21 cellular contexts compared by ENCODE assay signal in genomic region chr9:80875947-80876346, GRCh38.
A peak's percentile ranks its signal among the peaks of the same experiment; 100 is the strongest.
DNase-seq lines count a peak whose midpoint lies in the region; ATAC-seq, FAIRE-seq and TF ChIP-seq lines count a peak whose summit lies in the region.
"Had no signal": no experiment of that assay in that cellular context is flagged by ENCODE, and none has a peak within 500 bp of the region (broad histone marks: within the 10 kb centered on the region; RNA-seq: fewer than 3 reads in every experiment).

No MANE protein-coding gene starts in this region.

- H3K79me1 ChIP-seq in IMR-90 (ENCODE audit: low read depth in 1 of 2, low read length in 2 of 2), result no peaks in the 10 kb centered on the region
- H3K79me1 ChIP-seq in mesenchymal stem cell (replicated peaks; ENCODE audit: low read length, poor library complexity, severe bottlenecking), result no peaks in the 10 kb centered on the region

- H3K9me3 ChIP-seq in IMR-90 (ENCODE audit: control insufficient read depth, insufficient read depth, low read length) (no peaks in the 10 kb centered on the region), mesenchymal stem cell (ENCODE audit: control insufficient read depth, low read length) (no peaks in the 10 kb centered on the region), Caco-2 (no peaks in the 10 kb centered on the region)
- H3K9me3 ChIP-seq: BE2C had no signal

- no peaks in the 10 kb centered on the region for H3K9me1 ChIP-seq in IMR-90 (ENCODE audit: insufficient read depth, low read length)

- in situ Hi-C loops in IMR-90 (cut with MboI; ENCODE audit: low sequenced_read_pairs), result no loop called here

- H3K36me3 Mint-ChIP-seq in Caco-2 (ENCODE audit: insufficient read depth, unreplicated experiment), result no peaks in the 10 kb centered on the region
- H3K36me3 Mint-ChIP-seq: CD4-positive, CD25-positive, alpha-beta regulatory T cell; CD8-positive, alpha-beta memory T cell had no signal

- H3K4me1 Mint-ChIP-seq in Caco-2 (ENCODE audit: low read depth, unreplicated experiment), result no peaks in the 10 kb centered on the region
- H3K4me1 Mint-ChIP-seq: CD4-positive, CD25-positive, alpha-beta regulatory T cell; CD8-positive, alpha-beta memory T cell had no signal

- H3K4me1 ChIP-seq in IMR-90 (ENCODE audit: control insufficient read depth, insufficient read depth, low read length) (no peaks in the 10 kb centered on the region; the same call in 1 of the 2 replicates), mesenchymal stem cell (ENCODE audit: control insufficient read depth, insufficient read depth, low read depth, low read length) (no peaks in the 10 kb centered on the region), Caco-2 (no peaks in the 10 kb centered on the region)

- H4K5ac ChIP-seq in IMR-90 (ENCODE audit: low read depth, low read length), result no peak overlapping the region

- H3K36me3 ChIP-seq in IMR-90 (ENCODE audit: control insufficient read depth, insufficient read depth, low read length) (no peaks in the 10 kb centered on the region), bronchial epithelial cell (ENCODE audit: control insufficient read depth, insufficient read depth, low read length) (no peaks in the 10 kb centered on the region), mesenchymal stem cell (ENCODE audit: control insufficient read depth in 1 of 2, insufficient read depth in 2 of 2, low read depth in 1 of 2, low read length in 2 of 2) (no peaks in the 10 kb centered on the region), Caco-2 (ENCODE audit: control insufficient read depth, insufficient read depth, low read length) (no peaks in the 10 kb centered on the region)
- H3K36me3 ChIP-seq: BE2C had no signal

- no peaks in the 10 kb centered on the region for H4K20me1 ChIP-seq in IMR-90 (ENCODE audit: insufficient read depth, low read length)

- H2BK5ac ChIP-seq in IMR-90 (ENCODE audit: low read depth, low read length, poor library complexity, severe bottlenecking), result no peak overlapping the region
- H2BK5ac ChIP-seq in mesenchymal stem cell (ENCODE audit: low read depth, low read length, poor library complexity, severe bottlenecking), result no peak overlapping the region

- no peak overlapping the region for H3K9ac ChIP-seq in IMR-90 (ENCODE audit: low read depth, low read length)
- no peak overlapping the region for H3K9ac ChIP-seq in mesenchymal stem cell (ENCODE audit: low read length)
- H3K9ac ChIP-seq: KMS-11 had no signal

- no peak for TF ChIP-seq POLR2A in IMR-90 (IDR thresholded peaks at IDR 0.05; ENCODE audit: low read depth, low read length)

- no peak overlapping the region for H3K27ac ChIP-seq in IMR-90 (ENCODE audit: insufficient read depth, low read length)
- no peak overlapping the region for H3K27ac ChIP-seq in mesenchymal stem cell (ENCODE audit: low read length, poor library complexity, severe bottlenecking)
- H3K27ac ChIP-seq: KMS-11 had no signal

- no peak overlapping the region for H3K56ac ChIP-seq in IMR-90 (ENCODE audit: extremely low read depth, insufficient read depth, low read length)

- no peak overlapping the region for H3K4me3 ChIP-seq in IMR-90 (ENCODE audit: insufficient read depth, low read depth, low read length)
- no peak overlapping the region for H3K4me3 ChIP-seq in bronchial epithelial cell (ENCODE audit: low read depth, low read length)
- H3K4me3 ChIP-seq in mesenchymal stem cell (ENCODE audit: insufficient read depth in 1 of 2, low read depth in 1 of 2, low read length in 2 of 2), result no peak overlapping the region
- H3K4me3 ChIP-seq in Caco-2 (ENCODE audit: low read depth, low read length), result no peak overlapping the region

- intact Hi-C loops in IMR-90 (cut with micrococcal nuclease), result no loop called here
- intact Hi-C loops in Caco-2 (cut with micrococcal nuclease; ENCODE audit: unreplicated experiment), result loop anchor here (10.0 kb wide), 2 partner anchors 569 to 909 kb away; no protein-coding TSS in a partner anchor

- CTCF ChIA-PET in IMR-90 (lab: Yijun Ruan, JAX), result no interaction called here
- CTCF ChIA-PET in Caco-2 (lab: Charles Lee), result no interaction called here

- no peak overlapping the region for H4K91ac ChIP-seq in IMR-90 (ENCODE audit: insufficient read depth, low read depth, low read length)
- no peak overlapping the region for H4K91ac ChIP-seq in mesenchymal stem cell (ENCODE audit: low read length)

- H2BK15ac ChIP-seq in IMR-90 (ENCODE audit: low read depth, low read length) (peak overlapping the region; percentile 55; the same call in 1 of the 3 replicates), mesenchymal stem cell (ENCODE audit: low read depth, poor library complexity, severe bottlenecking) (no peak overlapping the region)

- no peak overlapping the region for H3K27ac Mint-ChIP-seq in Caco-2 (ENCODE audit: unreplicated experiment)
- H3K27ac Mint-ChIP-seq: CD4-positive, CD25-positive, alpha-beta regulatory T cell; CD8-positive, alpha-beta memory T cell; HFFc6 had no signal

- POLR2A ChIA-PET in IMR-90 (lab: Charles Lee; ENCODE audit: unreplicated experiment), result no interaction called here
- POLR2A ChIA-PET in Caco-2 (lab: Charles Lee), result no interaction called here

- H3K23ac ChIP-seq in IMR-90 (ENCODE audit: low read depth, low read length) (no peak overlapping the region), mesenchymal stem cell (ENCODE audit: low read length in 2 of 2) (no peak overlapping the region)

- no peaks in the 10 kb centered on the region for H3K27me3 Mint-ChIP-seq in Caco-2 (ENCODE audit: insufficient read depth, unreplicated experiment)
- H3K27me3 Mint-ChIP-seq: CD4-positive, CD25-positive, alpha-beta regulatory T cell; CD8-positive, alpha-beta memory T cell had no signal

- no TSS peak for BruUV-seq in IMR-90 (replicated peaks; lab: Mats Ljungman, UMichigan)
- BruUV-seq in Caco-2 (replicated peaks; lab: Mats Ljungman, UMichigan), result no TSS peak

- H2AK5ac ChIP-seq in IMR-90 (ENCODE audit: low read depth, low read length) (peak overlapping the region; percentile 68; the same call in 1 of the 2 replicates), mesenchymal stem cell (ENCODE audit: low read length, severe bottlenecking) (no peak overlapping the region)

- H2BK120ac ChIP-seq in IMR-90 (ENCODE audit: low read depth, low read length) (peak overlapping the region; percentile 32; the same call in 1 of the 2 replicates), mesenchymal stem cell (ENCODE audit: low read depth, low read length) (no peak overlapping the region)

- no peak overlapping the region; the same call in 1 of the 2 replicates for H3K14ac ChIP-seq in IMR-90 (replicated peaks; ENCODE audit: low read depth, low read length)
- no peak overlapping the region for H3K14ac ChIP-seq in mesenchymal stem cell (ENCODE audit: low read length in 2 of 2)

- TF ChIP-seq RAD21 in IMR-90 (IDR thresholded peaks at IDR 0.05; ENCODE audit: low read length), result no peak

- 100% methylated on average over 1 of the region's 4 CpGs; no CpG with 5 or more reads in 1 of the 2 experiments for WGBS in IMR-90 (ENCODE audit: extremely low coverage in 2 of 2, insufficient read length in 1 of 2), 2 experiments
- WGBS in mesenchymal stem cell, result 45% methylated on average over 3 of the region's 4 CpGs

- DNase-seq in DMS53 treated with DMSO at 0.1 percent for 48 hours (lab: John Stamatoyannopoulos, UW; ENCODE audit: unreplicated experiment) (peak; percentile 16), IMR-90 (no peak), bronchial epithelial cell (ENCODE audit: low read depth) (peak; percentile 44), mesenchymal stem cell (peak; percentile 36), Caco-2 (no peak), putamen (ENCODE audit: low spot score) (no peak)
- DNase-seq: BE2C; C1 segment of cervical spinal cord; CD4-positive, CD25-positive, alpha-beta regulatory T cell; CD8-positive, alpha-beta memory T cell; COR-L47; DMS153; GDM1; GOT3; H7; HFFc6 had no signal

- peak overlapping the region in 1 of 2 experiments; percentile 77 for H2BK12ac ChIP-seq in mesenchymal stem cell (ENCODE audit: low read length in 2 of 2)

- no peak overlapping the region for H4K8ac ChIP-seq in IMR-90 (ENCODE audit: low read depth in 2 of 2, low read length in 2 of 2)
- peak overlapping the region; percentile 72 for H4K8ac ChIP-seq in mesenchymal stem cell (ENCODE audit: low read length)

- dilution Hi-C loops in IMR-90 (cut with HindIII; ENCODE audit: low sequenced_read_pairs, unreplicated experiment), result no loop called here

- H3K4me3 Mint-ChIP-seq in Caco-2 (ENCODE audit: unreplicated experiment), result no peak overlapping the region
- H3K4me3 Mint-ChIP-seq: CD4-positive, CD25-positive, alpha-beta regulatory T cell; CD8-positive, alpha-beta memory T cell; HFFc6 had no signal

- H3K4me2 ChIP-seq in IMR-90 (ENCODE audit: low read depth, low read length) (no peak overlapping the region), mesenchymal stem cell (ENCODE audit: low read length, poor library complexity, severe bottlenecking) (no peak overlapping the region)
- H3K4me2 ChIP-seq: KMS-11 had no signal

- H3K18ac ChIP-seq in IMR-90 (ENCODE audit: low read depth, low read length) (no peak overlapping the region; the same call in 1 of the 2 replicates), mesenchymal stem cell (ENCODE audit: low read depth in 1 of 2, low read length in 2 of 2) (peak overlapping the region in 1 of 2 experiments; percentile 54)

- H2AK9ac ChIP-seq in IMR-90 (replicated peaks; ENCODE audit: low read depth, low read length, poor library complexity), result no peak overlapping the region

- H3K4ac ChIP-seq in IMR-90 (ENCODE audit: low read depth, low read length) (peak overlapping the region; percentile 29; the same call in 1 of the 2 replicates), mesenchymal stem cell (ENCODE audit: low read depth in 1 of 2, low read length in 2 of 2) (no peak overlapping the region)

- H2BK20ac ChIP-seq in IMR-90 (ENCODE audit: low read depth, low read length), result peak overlapping the region; percentile 51; the same call in 1 of the 2 replicates

- ATAC-seq in IMR-90 (ENCODE audit: low read depth) (no peak), GM19467 (IDR thresholded peaks at IDR 0.05; ENCODE audit: unreplicated experiment) (no peak)
- ATAC-seq: HCT116 had no signal

- TF ChIP-seq CTCF in IMR-90 (conservative IDR thresholded peaks at IDR 0.05; ENCODE audit: low read depth, low read length) (no peak), bronchial epithelial cell (IDR thresholded peaks at IDR 0.05; ENCODE audit: insufficient read depth, low read length, severe bottlenecking) (no peak), Caco-2 (IDR thresholded peaks at IDR 0.05; ENCODE audit: insufficient read depth in 1 of 2, low read depth in 1 of 2, low read length in 1 of 2, severe bottlenecking in 1 of 2, unreplicated experiment in 1 of 2) (no peak)

- no peak for FAIRE-seq in bronchial epithelial cell (lab: Jason Lieb, UNC)
- FAIRE-seq: GM12892, GM18507 had no signal

- H3K27me3 ChIP-seq in IMR-90 (ENCODE audit: control insufficient read depth, insufficient read depth, low read length), result no peaks in the 10 kb centered on the region
- H3K27me3 ChIP-seq in bronchial epithelial cell (ENCODE audit: control insufficient read depth, insufficient read depth, low read length), result no peaks in the 10 kb centered on the region
- no peaks in the 10 kb centered on the region for H3K27me3 ChIP-seq in mesenchymal stem cell (ENCODE audit: control insufficient read depth in 1 of 2, insufficient read depth in 1 of 2, low read length in 2 of 2)
- no peaks in the 10 kb centered on the region for H3K27me3 ChIP-seq in Caco-2 (replicated peaks; ENCODE audit: control insufficient read depth, insufficient read depth, low read length)
- H3K27me3 ChIP-seq: BE2C had no signal

- no peaks in the 10 kb centered on the region for H3K9me3 Mint-ChIP-seq in Caco-2 (ENCODE audit: unreplicated experiment)

- H2AFZ ChIP-seq in IMR-90 (replicated peaks; ENCODE audit: low read length, poor library complexity), result no peak overlapping the region
- no peak overlapping the region for H2AFZ ChIP-seq in mesenchymal stem cell (ENCODE audit: low read depth, low read length)

Comparison
In these comparisons a context has a peak if more than half of its experiments do, and no peak if none do; other contexts are left out.
1. DNase-seq: peak in DMS53 treated with DMSO at 0.1 percent for 48 hours (single experiment), bronchial epithelial cell (single experiment) and mesenchymal stem cell (single experiment); none in IMR-90 (single experiment), Caco-2 (0 of 2) and putamen (single experiment).